In the genomic region with DNA sequence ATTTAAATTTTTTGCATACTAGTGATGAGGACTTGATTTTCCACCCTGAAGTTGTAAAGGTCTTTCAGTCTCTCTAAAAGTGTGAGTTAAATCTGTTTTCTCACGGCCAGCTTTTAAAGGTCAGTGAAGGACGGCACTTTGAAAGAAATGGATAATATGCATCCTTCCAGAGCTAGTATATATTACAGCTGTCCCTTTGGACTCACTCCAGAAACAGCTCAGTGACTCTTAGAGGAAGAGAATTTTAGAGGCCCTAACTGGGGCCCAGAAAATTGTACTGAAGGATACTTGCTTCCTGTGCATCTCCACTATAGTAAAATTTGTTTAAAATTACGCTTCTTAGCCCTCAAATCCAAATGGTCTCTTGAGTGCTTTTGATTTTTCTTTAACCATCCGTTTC, we compare ENCODE assay signal across 15 cellular contexts. TPM values are rescaled to one million over a fixed set of nuclear protein-coding genes. Genes with fewer than 3 reads are reported as not detected.
A peak's percentile ranks its signal among the peaks of the same experiment; 100 is the strongest.
DNase-seq lines count a peak whose midpoint lies in the region; ATAC-seq and TF ChIP-seq lines count a peak whose summit lies in the region.
"Had no signal": no experiment of that assay in that cellular context is flagged by ENCODE, and none has a peak within 500 bp of the region (broad histone marks: within the 10 kb centered on the region; RNA-seq: fewer than 3 reads in every experiment).

No MANE protein-coding gene starts in this region.

- H3K9me3 ChIP-seq in SK-N-MC (ENCODE audit: low read depth, low read length) (no peaks in the 10 kb centered on the region), osteoblast (ENCODE audit: low read depth, low read length) (no peaks in the 10 kb centered on the region), tibial artery (no peaks in the 10 kb centered on the region)

- H3K9ac ChIP-seq in SK-N-MC (ENCODE audit: insufficient read length), result peak overlapping the region; percentile 16

- H3K27ac ChIP-seq in SK-N-MC (peak overlapping the region; percentile 75), osteoblast (ENCODE audit: low read depth, low read length) (no peak overlapping the region), tibial artery (no peak overlapping the region)

- no peak overlapping the region for H2AFZ ChIP-seq in osteoblast (ENCODE audit: low read length)

- ATAC-seq in GM18498 (IDR thresholded peaks at IDR 0.05; ENCODE audit: unreplicated experiment) (no peak), GM21526 (IDR thresholded peaks at IDR 0.05; ENCODE audit: low FRiP score, unreplicated experiment) (no peak)
- ATAC-seq: activated CD4-positive, alpha-beta T cell treated with anti-CD3 and anti-CD28 coated beads for 36 hours; activated T-cell treated with anti-CD3 and anti-CD28 coated beads, Interleukin-2, amount 50 U/mL, for 4 hours had no signal

- peaks cover 23% of the 10 kb centered on the region for H4K20me1 ChIP-seq in osteoblast (ENCODE audit: insufficient read depth, low read length)

- H3K4me1 ChIP-seq in osteoblast (ENCODE audit: insufficient read depth, low read length) (no peaks in the 10 kb centered on the region), tibial artery (peaks cover 0 to 69% (median 13%) of the 10 kb centered on the region in 4 donors)

- H3K4me2 ChIP-seq in osteoblast (ENCODE audit: insufficient read depth, low read length), result peak overlapping the region; percentile 6

- intact Hi-C loops in tibial artery (cut with DNase I; ENCODE audit: low total_unique reads), result no loop called here

- peaks cover 73% of the 10 kb centered on the region for H3K79me2 ChIP-seq in osteoblast (ENCODE audit: insufficient read depth, low read length)

- H3K27me3 ChIP-seq in osteoblast (ENCODE audit: insufficient read depth, low read length) (no peaks in the 10 kb centered on the region), tibial artery (no peaks in the 10 kb centered on the region)

- TF ChIP-seq CTCF in fibroblast of pulmonary artery (IDR thresholded peaks at IDR 0.05; ENCODE audit: low read length, missing control alignments) (no peak), osteoblast (IDR thresholded peaks at IDR 0.05; ENCODE audit: extremely low read depth, low read depth, low read length) (no peak), tibial artery (IDR thresholded peaks at IDR 0.05) (no peak)

- no peaks in the 10 kb centered on the region for H3K36me3 ChIP-seq in SK-N-MC (ENCODE audit: insufficient read depth, low read length)
- no peaks in the 10 kb centered on the region for H3K36me3 ChIP-seq in osteoblast (ENCODE audit: insufficient read depth, low read length)
- H3K36me3 ChIP-seq in tibial artery, result no peaks in the 10 kb centered on the region

- peak; percentile 43 for DNase-seq in ELR (ENCODE audit: low read depth)
- no peak for DNase-seq in SK-N-MC (ENCODE audit: low read depth, low spot score)
- peak; percentile 81 for DNase-seq in fibroblast of pulmonary artery (ENCODE audit: low read depth)
- peak; percentile 58 for DNase-seq in osteoblast (ENCODE audit: insufficient read length, low spot score, missing footprints)
- no peak for DNase-seq in NCI-H82 (lab: John Stamatoyannopoulos, UW)
- no peak for DNase-seq in tibial artery
- DNase-seq: activated CD4-positive, alpha-beta T cell treated with anti-CD3 and anti-CD28 coated beads for 36 hours; activated T-cell treated with anti-CD3 and anti-CD28 coated beads, Interleukin-2, amount 50 U/mL, for 4 hours; anterior cingulate cortex; CD4-positive, CD25-positive, alpha-beta regulatory T cell; midbrain; NCI-H2107; OCI-M1 had no signal

- H3K4me3 ChIP-seq in SK-N-MC (peak overlapping the region; percentile 45), fibroblast of pulmonary artery (replicated peaks; ENCODE audit: low read depth, low read length) (no peak overlapping the region), osteoblast (ENCODE audit: insufficient read depth, low read length) (no peak overlapping the region), tibial artery (no peak overlapping the region)

RNA-seq across cellular contexts. Expression of a gene that starts 41.6 kb away (rescaled TPM):
- 29.8 and 34.7 TPM in 2 replicates for total RNA-seq in osteoblast

Comparison
In these comparisons a context has a peak if more than half of its experiments do, and no peak if none do; other contexts are left out.
1. DNase-seq: peak in ELR (single experiment), fibroblast of pulmonary artery (single experiment) and osteoblast (single experiment); none in SK-N-MC (single experiment), NCI-H82 (single experiment) and tibial artery (0 of 2).